ENCODE assay signal across 8 cellular contexts in the genomic region with DNA sequence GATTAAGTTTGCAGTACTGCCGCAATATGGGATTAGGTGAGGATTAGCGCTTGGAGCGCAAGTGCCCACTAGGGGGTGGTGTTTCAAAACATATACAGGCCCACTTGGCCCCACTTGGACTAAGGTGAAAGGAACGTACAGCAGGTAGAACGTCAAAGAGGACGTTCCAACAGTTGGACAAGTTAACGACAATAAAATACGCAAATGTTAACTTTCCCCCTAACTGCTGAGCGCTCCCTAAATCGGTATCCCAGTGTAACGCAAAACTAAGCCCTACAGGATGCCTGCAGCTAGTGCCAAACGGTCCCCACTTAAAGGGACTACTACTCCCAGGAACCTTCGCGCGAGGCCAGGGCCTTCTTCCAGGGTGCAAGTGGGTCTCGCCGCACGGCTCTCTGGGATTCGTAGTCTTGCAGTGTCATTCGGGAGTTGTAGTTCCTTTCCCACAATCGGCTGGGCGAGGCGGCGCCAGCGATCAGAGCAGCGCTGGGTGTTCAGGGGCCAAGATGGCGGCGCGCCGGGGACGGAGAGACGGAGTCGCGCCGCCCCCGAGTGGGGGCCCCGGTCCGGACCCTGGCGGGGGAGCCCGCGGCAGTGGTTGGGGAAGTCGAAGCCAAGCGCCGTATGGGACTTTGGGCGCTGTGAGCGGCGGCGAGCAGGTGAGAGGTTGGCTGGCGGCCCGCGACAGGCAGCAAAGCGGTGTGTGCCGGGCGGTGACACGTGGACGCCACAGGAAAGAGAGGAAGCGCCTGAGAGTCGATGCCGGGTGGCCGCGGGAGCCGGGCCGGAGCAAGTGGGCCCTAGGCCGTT. TPM values are rescaled to one million over a fixed set of nuclear protein-coding genes. Genes with fewer than 3 reads are reported as not detected.
A peak's percentile ranks its signal among the peaks of the same experiment; 100 is the strongest.
DNase-seq lines count a peak whose midpoint lies in the region; ATAC-seq lines count a peak whose summit lies in the region.

A gene with protein sequence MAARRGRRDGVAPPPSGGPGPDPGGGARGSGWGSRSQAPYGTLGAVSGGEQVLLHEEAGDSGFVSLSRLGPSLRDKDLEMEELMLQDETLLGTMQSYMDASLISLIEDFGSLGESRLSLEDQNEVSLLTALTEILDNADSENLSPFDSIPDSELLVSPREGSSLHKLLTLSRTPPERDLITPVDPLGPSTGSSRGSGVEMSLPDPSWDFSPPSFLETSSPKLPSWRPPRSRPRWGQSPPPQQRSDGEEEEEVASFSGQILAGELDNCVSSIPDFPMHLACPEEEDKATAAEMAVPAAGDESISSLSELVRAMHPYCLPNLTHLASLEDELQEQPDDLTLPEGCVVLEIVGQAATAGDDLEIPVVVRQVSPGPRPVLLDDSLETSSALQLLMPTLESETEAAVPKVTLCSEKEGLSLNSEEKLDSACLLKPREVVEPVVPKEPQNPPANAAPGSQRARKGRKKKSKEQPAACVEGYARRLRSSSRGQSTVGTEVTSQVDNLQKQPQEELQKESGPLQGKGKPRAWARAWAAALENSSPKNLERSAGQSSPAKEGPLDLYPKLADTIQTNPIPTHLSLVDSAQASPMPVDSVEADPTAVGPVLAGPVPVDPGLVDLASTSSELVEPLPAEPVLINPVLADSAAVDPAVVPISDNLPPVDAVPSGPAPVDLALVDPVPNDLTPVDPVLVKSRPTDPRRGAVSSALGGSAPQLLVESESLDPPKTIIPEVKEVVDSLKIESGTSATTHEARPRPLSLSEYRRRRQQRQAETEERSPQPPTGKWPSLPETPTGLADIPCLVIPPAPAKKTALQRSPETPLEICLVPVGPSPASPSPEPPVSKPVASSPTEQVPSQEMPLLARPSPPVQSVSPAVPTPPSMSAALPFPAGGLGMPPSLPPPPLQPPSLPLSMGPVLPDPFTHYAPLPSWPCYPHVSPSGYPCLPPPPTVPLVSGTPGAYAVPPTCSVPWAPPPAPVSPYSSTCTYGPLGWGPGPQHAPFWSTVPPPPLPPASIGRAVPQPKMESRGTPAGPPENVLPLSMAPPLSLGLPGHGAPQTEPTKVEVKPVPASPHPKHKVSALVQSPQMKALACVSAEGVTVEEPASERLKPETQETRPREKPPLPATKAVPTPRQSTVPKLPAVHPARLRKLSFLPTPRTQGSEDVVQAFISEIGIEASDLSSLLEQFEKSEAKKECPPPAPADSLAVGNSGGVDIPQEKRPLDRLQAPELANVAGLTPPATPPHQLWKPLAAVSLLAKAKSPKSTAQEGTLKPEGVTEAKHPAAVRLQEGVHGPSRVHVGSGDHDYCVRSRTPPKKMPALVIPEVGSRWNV (N-terminal part only) (plus strand): TSS at position 478 of the 810 bp plus-strand sequence. CDS start 29 bp downstream, at position 507.

- H3K27me3 Mint-ChIP-seq in activated CD4-positive, alpha-beta T cell treated with anti-CD3 and anti-CD28 coated beads, Interleukin-2, amount 10 ng/mL, durations not matched to agents 7 days and 5 days: no peaks in the 10 kb centered on the region

- DNase-seq in CD1c-positive myeloid dendritic cell (ENCODE audit: extremely low spot score) (peak; percentile 99), NCI-H69 (lab: John Stamatoyannopoulos, UW) (peak; percentile 96), cortex of kidney (lab: John Stamatoyannopoulos, UW) (peak; percentile 47), left kidney (ENCODE audit: low read depth, low spot score) (peak; percentile 100)
- DNase-seq in activated CD4-positive, alpha-beta T cell treated with anti-CD3 and anti-CD28 coated beads, Interleukin-2, amount 10 ng/mL, durations not matched to agents 7 days and 5 days: peak; percentile 99
- DNase-seq in stimulated activated CD4-positive, alpha-beta T cell treated with anti-CD3 and anti-CD28 coated beads, Interleukin-2, amount 100 ng/mL, for 24 hours: peak; percentile 97

- H3K4me1 Mint-ChIP-seq in activated CD4-positive, alpha-beta T cell treated with anti-CD3 and anti-CD28 coated beads, Interleukin-2, amount 10 ng/mL, durations not matched to agents 7 days and 5 days: peaks cover 42% of the 10 kb centered on the region

- peak within 1 kb of the TSS; percentile 99 for H3K4me3 Mint-ChIP-seq in activated CD4-positive, alpha-beta T cell treated with anti-CD3 and anti-CD28 coated beads, Interleukin-2, amount 10 ng/mL, durations not matched to agents 7 days and 5 days

- CTCF ChIA-PET in activated CD4-positive, alpha-beta T cell treated with anti-CD3 and anti-CD28 coated beads, Interleukin-2, amount 10 ng/mL, durations not matched to agents 7 days and 5 days (lab: Charles Lee): interaction anchor here (0.5 to 2.6 kb wide), 12 partner anchors 10 to 303 kb away, joined by 3 to 30 read pairs (median 3); a partner anchor contains a TSS

- H3K36me3 Mint-ChIP-seq in activated CD4-positive, alpha-beta T cell treated with anti-CD3 and anti-CD28 coated beads, Interleukin-2, amount 10 ng/mL, durations not matched to agents 7 days and 5 days (ENCODE audit: low read depth): peaks cover 12% of the 10 kb centered on the region

- peak within 1 kb of the TSS; percentile 99 for H3K27ac Mint-ChIP-seq in activated CD4-positive, alpha-beta T cell treated with anti-CD3 and anti-CD28 coated beads, Interleukin-2, amount 10 ng/mL, durations not matched to agents 7 days and 5 days

- POLR2A ChIA-PET in activated CD4-positive, alpha-beta T cell treated with anti-CD3 and anti-CD28 coated beads, Interleukin-2, amount 10 ng/mL, durations not matched to agents 7 days and 5 days (lab: Charles Lee): no interaction called here

- no peaks in the 10 kb centered on the region for H3K9me3 Mint-ChIP-seq in activated CD4-positive, alpha-beta T cell treated with anti-CD3 and anti-CD28 coated beads, Interleukin-2, amount 10 ng/mL, durations not matched to agents 7 days and 5 days

- ATAC-seq in GM19351 (IDR thresholded peaks at IDR 0.05; ENCODE audit: unreplicated experiment): peak; percentile 92
- ATAC-seq in HG03521 (IDR thresholded peaks at IDR 0.05; ENCODE audit: unreplicated experiment): peak; percentile 85

RNA-seq across cellular contexts. Expression of the gene that starts here (rescaled TPM):
- total RNA-seq in activated CD4-positive, alpha-beta T cell treated with anti-CD3 and anti-CD28 coated beads, Interleukin-2, amount 10 ng/mL, durations not matched to agents 7 days and 5 days: 10 to 100 TPM; 47.7 to 49.4 TPM

Comparison
In these comparisons a context has a peak if more than half of its experiments do, and no peak if none do; other contexts are left out.
1. Peak in every context shown above with its lines: DNase-seq and ATAC-seq.
2. DNase-seq: peak in every context shown above with its lines; median percentile 100 in left kidney; 99 in CD1c-positive myeloid dendritic cell; 99 in activated CD4-positive, alpha-beta T cell treated with anti-CD3 and anti-CD28 coated beads, Interleukin-2, amount 10 ng/mL, durations not matched to agents 7 days and 5 days; 97 in stimulated activated CD4-positive, alpha-beta T cell treated with anti-CD3 and anti-CD28 coated beads, Interleukin-2, amount 100 ng/mL, for 24 hours; 96 in NCI-H69; 47 in cortex of kidney.